Comparison of ENCODE assay signal across 1 cellular context in genomic region chr15:74307827-74308642, GRCh38.
TF ChIP-seq lines count a peak whose summit lies in the region.

No MANE protein-coding gene starts in this region.

TF ChIP-seq in H1, 55 proteins besides CTCF, POLR2A, EP300 and RAD21:
- TF ChIP-seq SP4 (IDR thresholded peaks at IDR 0.05; ENCODE audit: low read length): no peak
- no peak for TF ChIP-seq SIN3A (conservative IDR thresholded peaks at IDR 0.05 in 1 of 2, IDR thresholded peaks at IDR 0.05 in 1 of 2; ENCODE audit: low read depth in 1 of 2, low read length in 2 of 2)
- no peak for TF ChIP-seq CBX5 (IDR thresholded peaks at IDR 0.05; ENCODE audit: low read depth, low read length)
- no peak for TF ChIP-seq SIRT6 (IDR thresholded peaks at IDR 0.05; ENCODE audit: low read length)
- no peak for TF ChIP-seq CHD2 (IDR thresholded peaks at IDR 0.05; ENCODE audit: low read length)
- TF ChIP-seq HDAC6 (IDR thresholded peaks at IDR 0.05; ENCODE audit: low read depth, low read length): no peak
